8 cellular contexts compared by ENCODE assay signal in genomic region chr11:66743271-66743968, GRCh38. TPM values are rescaled to one million over a fixed set of nuclear protein-coding genes. Genes with fewer than 3 reads are reported as not detected.
DNase-seq lines count a peak whose midpoint lies in the region; TF ChIP-seq lines count a peak whose summit lies in the region.

No MANE protein-coding gene starts in this region.

- H3K36me3 Mint-ChIP-seq in Calu3 (ENCODE audit: insufficient read depth, unreplicated experiment): peaks cover 27% of the 10 kb centered on the region

- CTCF ChIA-PET in Calu3 (lab: Charles Lee): interaction anchor here (0.5 to 1.2 kb wide), 4 partner anchors 12 to 1061 kb away, joined by 3 to 7 read pairs (median 4); partner anchors contain the start of gene RBM4B

- no TSS peak for BruUV-seq in Calu3 (replicated peaks; lab: Mats Ljungman, UMichigan)

- peak overlapping the region; percentile 93 for H3K4me3 Mint-ChIP-seq in Calu3 (ENCODE audit: low read depth, unreplicated experiment)

- intact Hi-C loops in Calu3 (cut with micrococcal nuclease; ENCODE audit: unreplicated experiment) (no loop called here), dorsolateral prefrontal cortex (cut with DNase I) (loop anchor here in 1 of 2 donors (10.0 kb wide), 1 partner anchor 119 kb away; no protein-coding TSS in a partner anchor)

- no peaks in the 10 kb centered on the region for H3K27me3 Mint-ChIP-seq in Calu3 (ENCODE audit: unreplicated experiment)

- no peak overlapping the region for H2AFZ ChIP-seq in neuron (ENCODE audit: low read depth, low read length)

- DNase-seq in Calu3 (peak; percentile 41), NCI-H446 treated with DMSO at 0.1 percent for 48 hours (lab: John Stamatoyannopoulos, UW) (peak; percentile 97), dorsolateral prefrontal cortex (peak in 1 of 10 donors; percentile 79), NCI-H2029 (lab: John Stamatoyannopoulos, UW) (no peak), NAMALWA (ENCODE audit: low spot score) (no peak), DMS153 treated with DMSO at 0.1 percent for 48 hours (lab: John Stamatoyannopoulos, UW; ENCODE audit: unreplicated experiment) (no peak)
- no peak for DNase-seq in activated CD4-positive, CD25-positive, alpha-beta regulatory T cell treated with anti-CD3 and anti-CD28 coated beads, Interleukin-2, amount 50 U/mL, for 72 hours

- peak overlapping the region in 55 of 59 donors; percentile 78 to 100 (median 97) for H3K4me3 ChIP-seq in dorsolateral prefrontal cortex
- H3K4me3 ChIP-seq in neuron (ENCODE audit: low read length): peak overlapping the region; percentile 71

- H3K27ac ChIP-seq in dorsolateral prefrontal cortex: peak overlapping the region in 1 of 59 donors; percentile 97

- H3K4me1 Mint-ChIP-seq in Calu3 (ENCODE audit: low read depth, unreplicated experiment): peaks cover 12% of the 10 kb centered on the region

- H3K9me3 Mint-ChIP-seq in Calu3 (ENCODE audit: low read depth, unreplicated experiment): no peaks in the 10 kb centered on the region

- no peaks in the 10 kb centered on the region for H3K9me3 ChIP-seq in neuron (ENCODE audit: low read length)

- no peak for TF ChIP-seq CTCF in Calu3 (IDR thresholded peaks at IDR 0.05; ENCODE audit: unreplicated experiment)
- no peak for TF ChIP-seq CTCF in dorsolateral prefrontal cortex (IDR thresholded peaks at IDR 0.05 in 54 of 56, conservative IDR thresholded peaks at IDR 0.05 in 2 of 56; ENCODE audit: low read depth in 1 of 56, partially characterized antibody in 56 of 56)

- H3K27me3 ChIP-seq in dorsolateral prefrontal cortex: no peaks in the 10 kb centered on the region
- no peaks in the 10 kb centered on the region for H3K27me3 ChIP-seq in neuron (ENCODE audit: insufficient read depth, low read length)

- peak overlapping the region; percentile 73 for H3K27ac Mint-ChIP-seq in Calu3 (ENCODE audit: unreplicated experiment)

- peaks cover 5% of the 10 kb centered on the region for H3K4me1 ChIP-seq in neuron (ENCODE audit: insufficient read depth, low read length)

- no peaks in the 10 kb centered on the region for H3K36me3 ChIP-seq in neuron (ENCODE audit: insufficient read depth, low read length)

RNA-seq across cellular contexts. Expression of gene SPTBN2, which starts 14.4 kb away (rescaled TPM):
- total RNA-seq in Calu3 (2022) (41.3 and 46.3 TPM in 2 replicates), dorsolateral prefrontal cortex (100 to 1,000 TPM in 119 of 120 experiments, 10 to 100 TPM in 1; 79.3 to 370 (median 252) TPM)

Comparison
In these comparisons a context has a peak if more than half of its experiments do, and no peak if none do; other contexts are left out.
1. DNase-seq: peak in Calu3 (single experiment) and NCI-H446 treated with DMSO at 0.1 percent for 48 hours (single experiment); none in NCI-H2029 (single experiment), activated CD4-positive, CD25-positive, alpha-beta regulatory T cell treated with anti-CD3 and anti-CD28 coated beads, Interleukin-2, amount 50 U/mL, for 72 hours (single experiment), NAMALWA (single experiment) and DMS153 treated with DMSO at 0.1 percent for 48 hours (single experiment).